ENCODE assay signal across 11 cellular contexts in genomic region chr10:2798340-2798739, GRCh38.
"Had no signal": no experiment of that assay in that cellular context is flagged by ENCODE, and none has a peak within 500 bp of the region (broad histone marks: within the 10 kb centered on the region; RNA-seq: fewer than 3 reads in every experiment).

No MANE protein-coding gene starts in this region.

- H3K4me1 ChIP-seq: foreskin keratinocyte, heart left ventricle, upper lobe of right lung had no signal

- H3K36me3 ChIP-seq: heart left ventricle, ovary, upper lobe of right lung had no signal

- DNase-seq: activated CD4-positive, alpha-beta T cell treated with anti-CD3 and anti-CD28 coated beads for 4 hours; activated naive CD4-positive, alpha-beta T cell treated with anti-CD3 and anti-CD28 coated beads, Interleukin-2, amount 10 ng/mL, durations not matched to agents 7 days and 5 days; foreskin keratinocyte; heart left ventricle; left ventricle myocardium superior; nephron progenitor cell; ovary; stimulated activated CD4-positive, alpha-beta T cell treated with anti-CD3 and anti-CD28 coated beads, Interleukin-2, amount 100 ng/mL, for 48 hours; T1000; upper lobe of right lung had no signal

- H3K27ac ChIP-seq: foreskin keratinocyte, heart left ventricle, ovary, upper lobe of right lung, VCaP had no signal

- H3K9me3 ChIP-seq: ovary, upper lobe of right lung had no signal

- H3K4me3 ChIP-seq: heart left ventricle, ovary, upper lobe of right lung had no signal

- H3K27me3 ChIP-seq: foreskin keratinocyte, ovary, upper lobe of right lung had no signal
